In genomic region chr21:46325073-46325912, GRCh38 we compare ENCODE assay signal across 8 cellular contexts. TPM values are rescaled to one million over a fixed set of nuclear protein-coding genes. Genes with fewer than 3 reads are reported as not detected.
DNase-seq lines count a peak whose midpoint lies in the region; ATAC-seq and TF ChIP-seq lines count a peak whose summit lies in the region.

No MANE protein-coding gene starts in this region.

- no peaks in the 10 kb centered on the region for H3K9me3 ChIP-seq in BLaER1 treated with 17β-estradiol and CSF1 and Interleukin-3, amounts not matched to agents 10 nM and 100 nM (replicated peaks in 1 of 11)
- H3K9me3 ChIP-seq in GM23248 (ENCODE audit: low read depth): no peaks in the 10 kb centered on the region
- H3K9me3 ChIP-seq in esophagus muscularis mucosa: no peaks in the 10 kb centered on the region
- H3K9me3 ChIP-seq in thoracic aorta: no peaks in the 10 kb centered on the region

- DNase-seq in GM23248 (peak; percentile 71), NCI-H510A treated with DMSO at 0.1 percent for 48 hours (lab: John Stamatoyannopoulos, UW) (peak; percentile 45), activated T-cell treated with anti-CD3 and anti-CD28 coated beads for 24 hours (ENCODE audit: low read depth) (peak; percentile 20), esophagus muscularis mucosa (ENCODE audit: extremely low spot score) (no peak), naive B cell (peak; percentile 16), thoracic aorta (ENCODE audit: low spot score) (no peak)

- H3K36me3 Mint-ChIP-seq in naive B cell: peaks cover 0 to 7% of the 10 kb centered on the region in 2 donors

- H3K4me1 ChIP-seq in BLaER1 treated with 17β-estradiol and CSF1 and Interleukin-3, amounts not matched to agents 10 nM and 100 nM: peaks cover 34 to 36% (median 35%) of the 10 kb centered on the region in 10 experiments
- peaks cover 19% of the 10 kb centered on the region for H3K4me1 ChIP-seq in GM23248 (ENCODE audit: insufficient read depth)
- H3K4me1 ChIP-seq in esophagus muscularis mucosa: peaks cover 18 to 31% (median 28%) of the 10 kb centered on the region in 4 donors
- peaks cover 13 to 29% of the 10 kb centered on the region in 2 donors for H3K4me1 ChIP-seq in thoracic aorta (ENCODE audit: control insufficient read depth in 1 of 2, low read depth in 2 of 2)

- peaks cover 7 to 35% (median 12%) of the 10 kb centered on the region in 3 donors for H3K4me1 Mint-ChIP-seq in naive B cell

- no peak for TF ChIP-seq POLR2A in esophagus muscularis mucosa (IDR thresholded peaks at IDR 0.05; ENCODE audit: low read depth)

- peak overlapping the region; percentile 80 to 98 (median 96) for H3K9ac ChIP-seq in BLaER1 treated with 17β-estradiol and CSF1 and Interleukin-3, amounts not matched to agents 10 nM and 100 nM
- peak overlapping the region; percentile 96 for H3K9ac ChIP-seq in GM23248

- H4K20me1 ChIP-seq in BLaER1 treated with 17β-estradiol and CSF1 and Interleukin-3, amounts not matched to agents 10 nM and 100 nM: peaks cover 0 to 68% (median 31%) of the 10 kb centered on the region in 11 experiments; a peak in 18 of 22 replicates
- no peaks in the 10 kb centered on the region for H4K20me1 ChIP-seq in GM23248 (ENCODE audit: insufficient read depth)

- peaks cover 84% of the 10 kb centered on the region for H3K79me2 ChIP-seq in GM23248 (ENCODE audit: insufficient read depth)

- peak overlapping the region; percentile 79 for H2AFZ ChIP-seq in GM23248

- no peaks in the 10 kb centered on the region for H3K27me3 ChIP-seq in BLaER1 treated with 17β-estradiol and CSF1 and Interleukin-3, amounts not matched to agents 10 nM and 100 nM
- no peaks in the 10 kb centered on the region for H3K27me3 ChIP-seq in GM23248 (replicated peaks; ENCODE audit: insufficient read depth)
- no peaks in the 10 kb centered on the region for H3K27me3 ChIP-seq in esophagus muscularis mucosa
- no peaks in the 10 kb centered on the region for H3K27me3 ChIP-seq in thoracic aorta (replicated peaks; ENCODE audit: insufficient read depth)

- peaks cover 10 to 50% (median 36%) of the 10 kb centered on the region in 11 experiments for H3K36me3 ChIP-seq in BLaER1 treated with 17β-estradiol and CSF1 and Interleukin-3, amounts not matched to agents 10 nM and 100 nM
- H3K36me3 ChIP-seq in GM23248 (ENCODE audit: low read depth) (peaks cover 11% of the 10 kb centered on the region), esophagus muscularis mucosa (peaks cover 0 to 34% (median 24%) of the 10 kb centered on the region in 4 donors), thoracic aorta (peaks cover 6% of the 10 kb centered on the region)

- TF ChIP-seq EP300 in esophagus muscularis mucosa (IDR thresholded peaks at IDR 0.05): no peak

- WGBS in GM23248 (ENCODE audit: low coverage in 1 of 2, low lambda C conversion rate in 2 of 2, missing lambda C conversion rate in 2 of 2), 2 experiments: 10 to 11% methylated on average over 33 to 42 of the region's 43 CpGs
- 8% methylated on average over 35 of the region's 43 CpGs for WGBS in esophagus muscularis mucosa

- H3K27me3 Mint-ChIP-seq in naive B cell: no peaks in the 10 kb centered on the region

- H3K9me3 Mint-ChIP-seq in naive B cell: no peaks in the 10 kb centered on the region

- H3K4me3 Mint-ChIP-seq in naive B cell: peak overlapping the region; percentile 89 to 97 (median 92)

- H3K4me3 ChIP-seq in BLaER1 treated with 17β-estradiol and CSF1 and Interleukin-3, amounts not matched to agents 10 nM and 100 nM: peak overlapping the region; percentile 84 to 98 (median 91)
- peak overlapping the region; percentile 91 for H3K4me3 ChIP-seq in GM23248
- H3K4me3 ChIP-seq in esophagus muscularis mucosa: peak overlapping the region; percentile 95 to 99 (median 98)
- H3K4me3 ChIP-seq in thoracic aorta: peak overlapping the region; percentile 87

- ATAC-seq in naive B cell (ENCODE audit: low read depth in 2 of 2): no peak
- no peak for ATAC-seq in thoracic aorta (ENCODE audit: insufficient number of reproducible peaks, low FRiP score, low read depth)
- no peak for ATAC-seq in GM21447 (IDR thresholded peaks at IDR 0.05; ENCODE audit: unreplicated experiment)

- in situ Hi-C loops in GM23248 (cut with MboI): no loop called here

- no peaks in the 10 kb centered on the region for H3K9me2 ChIP-seq in GM23248 (ENCODE audit: insufficient read depth)

- H3F3A ChIP-seq in GM23248 (ENCODE audit: insufficient read depth): peaks cover 13% of the 10 kb centered on the region

- peak overlapping the region; percentile 73 to 90 (median 87) for H3K4me2 ChIP-seq in BLaER1 treated with 17β-estradiol and CSF1 and Interleukin-3, amounts not matched to agents 10 nM and 100 nM
- H3K4me2 ChIP-seq in GM23248 (ENCODE audit: unreplicated experiment): peak overlapping the region; percentile 94

- TF ChIP-seq CTCF in esophagus muscularis mucosa (IDR thresholded peaks at IDR 0.05) (peak in 2 of 3 experiments; percentile 11 to 24), thoracic aorta (IDR thresholded peaks at IDR 0.05) (no peak)

- peak overlapping the region in 4 of 6 donors; percentile 28 to 74 (median 48) for H3K27ac Mint-ChIP-seq in naive B cell

- H3K27ac ChIP-seq in BLaER1 treated with 17β-estradiol and CSF1 and Interleukin-3, amounts not matched to agents 10 nM and 100 nM: peak overlapping the region in 10 of 11 experiments; percentile 63 to 98 (median 92); a peak in 21 of 22 replicates
- H3K27ac ChIP-seq in GM23248 (peak overlapping the region; percentile 69), esophagus muscularis mucosa (replicated peaks in 1 of 4) (peak overlapping the region; percentile 98 to 100 (median 99)), thoracic aorta (peak overlapping the region; percentile 64 to 72)

- intact Hi-C loops in esophagus muscularis mucosa (cut with DNase I): loop anchor here (2.0 to 10.0 kb wide), 5 partner anchors 40 to 350 kb away; partner anchors contain the start of genes DIP2A, LSS and MCM3AP

RNA-seq across cellular contexts. Expression of gene PCNT, which starts 1.3 kb away (rescaled TPM):
- total RNA-seq in GM23248 (2014; rRNA removed; shearing (Covaris generic)): 14.9 and 26.7 TPM in 2 replicates
- 21.8 and 23.8 TPM in 2 replicates for polyA plus RNA-seq in GM23248 (2016; fragmentation: Nextera tagmentation; extraction: Ambion mirVana)
- total RNA-seq in esophagus muscularis mucosa: 10 to 100 TPM; 21.2 to 35.1 (median 24.7) TPM
- 10 to 100 TPM in 4 of 6 donors, 1 to 10 TPM in 2; 4.7 to 32.5 (median 10.7) TPM for polyA plus RNA-seq in naive B cell (ENCODE audit: low read depth in 6 of 6)
- total RNA-seq in thoracic aorta: 10 to 100 TPM; 46.8 to 51.4 TPM

RNA-seq across cellular contexts. Expression of gene C21orf58, which starts 1.6 kb away (rescaled TPM):
- 4.2 and 7.0 TPM in 2 replicates for total RNA-seq in GM23248 (2014; rRNA removed; shearing (Covaris generic))
- 3.2 and 3.7 TPM in 2 replicates for polyA plus RNA-seq in GM23248 (2016; fragmentation: Nextera tagmentation; extraction: Ambion mirVana)
- 1 to 10 TPM in 3 of 4 donors, under 1 TPM in 1; 0.50 to 2.5 (median 1.7) TPM for total RNA-seq in esophagus muscularis mucosa
- polyA plus RNA-seq in naive B cell (ENCODE audit: low read depth in 6 of 6): 1 to 10 TPM in 1 of 6 donors, under 1 TPM in 5; 0.24 to 1.1 (median 0.62) TPM
- 1 to 10 TPM in 1 of 2 donors, under 1 TPM in 1; 0.81 to 3.2 TPM for total RNA-seq in thoracic aorta

RNA-seq across cellular contexts. Expression of gene YBEY, which starts 39.2 kb away (rescaled TPM):
- 16.4 and 21.2 TPM in 2 replicates for total RNA-seq in GM23248 (2014; rRNA removed; shearing (Covaris generic))
- polyA plus RNA-seq in GM23248 (2016; fragmentation: Nextera tagmentation; extraction: Ambion mirVana): 17.5 and 19.1 TPM in 2 replicates
- 10 to 100 TPM in 3 of 4 donors, 1 to 10 TPM in 1; 8.1 to 17.2 (median 10.6) TPM for total RNA-seq in esophagus muscularis mucosa
- 10 to 100 TPM; 14.1 to 25.5 (median 20.5) TPM for polyA plus RNA-seq in naive B cell (ENCODE audit: low read depth in 6 of 6)
- total RNA-seq in thoracic aorta: 10 to 100 TPM in 1 of 2 donors, 1 to 10 TPM in 1; 5.1 to 11.9 TPM

RNA-seq across cellular contexts. Expression of gene MCM3AP, which starts 39.9 kb away (rescaled TPM):
- total RNA-seq in GM23248 (2014; rRNA removed; shearing (Covaris generic)): 56.1 and 64.1 TPM in 2 replicates
- 30.9 and 32.7 TPM in 2 replicates for polyA plus RNA-seq in GM23248 (2016; fragmentation: Nextera tagmentation; extraction: Ambion mirVana)
- total RNA-seq in esophagus muscularis mucosa: 10 to 100 TPM; 58.6 to 89.2 (median 81.9) TPM
- polyA plus RNA-seq in naive B cell (ENCODE audit: low read depth in 6 of 6): 10 to 100 TPM; 16.3 to 57.9 (median 38.9) TPM
- total RNA-seq in thoracic aorta: 100 to 1,000 TPM in 1 of 2 donors, 10 to 100 TPM in 1; 84.3 to 101 TPM

Comparison
In these comparisons a context has a peak if more than half of its experiments do, and no peak if none do; other contexts are left out.
1. DNase-seq: peak in GM23248 (single experiment), NCI-H510A treated with DMSO at 0.1 percent for 48 hours (single experiment), activated T-cell treated with anti-CD3 and anti-CD28 coated beads for 24 hours (single experiment) and naive B cell (single experiment); none in esophagus muscularis mucosa (single experiment) and thoracic aorta (single experiment).
2. Peak in every context shown above with its lines, with median percentiles within 50 percentile points of each other: H3K27ac ChIP-seq and H3K4me3 ChIP-seq.